In the genomic region with DNA sequence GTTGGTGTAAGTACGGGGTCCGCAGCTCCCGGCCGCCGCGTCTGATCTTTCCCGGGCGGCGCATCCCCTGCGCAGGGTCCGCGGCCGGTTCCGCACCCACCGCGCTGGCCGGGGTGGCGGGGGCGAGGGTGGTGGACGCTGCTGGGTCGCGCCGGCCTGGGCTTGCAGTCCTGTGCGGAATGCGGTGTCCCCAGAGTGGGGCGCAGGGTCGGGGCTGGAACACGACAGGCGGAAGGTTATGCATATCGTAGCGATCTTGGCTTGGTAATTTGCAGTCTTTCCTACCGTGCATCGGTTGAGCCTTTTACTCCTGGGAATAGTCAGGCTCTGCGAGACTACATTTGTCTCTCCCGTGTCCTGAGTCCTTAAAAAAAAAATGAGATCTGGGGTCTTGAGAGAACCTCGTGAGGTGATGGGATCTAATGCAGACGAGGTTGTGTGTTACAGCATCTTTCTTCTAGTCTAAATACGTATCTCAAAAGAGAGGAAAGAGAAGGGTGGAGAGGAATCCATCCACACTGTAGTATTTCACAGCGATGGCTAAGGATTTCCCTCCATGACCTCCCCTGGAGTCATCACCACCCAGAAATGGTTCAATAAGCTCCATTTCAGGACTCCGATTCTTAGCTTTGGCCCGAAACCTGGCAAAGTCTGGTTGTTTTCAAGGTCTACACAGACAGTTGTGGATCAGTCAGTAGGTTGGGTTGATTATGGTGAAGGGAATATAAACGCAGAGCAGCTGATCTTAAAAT, we compare ENCODE assay signal across 8 cellular contexts. TPM values are rescaled to one million over a fixed set of nuclear protein-coding genes. Genes with fewer than 3 reads are reported as not detected.
A peak's percentile ranks its signal among the peaks of the same experiment; 100 is the strongest.
DNase-seq lines count a peak whose midpoint lies in the region; ATAC-seq and TF ChIP-seq lines count a peak whose summit lies in the region.

No MANE protein-coding gene starts in this region.

- no peak for ATAC-seq in aorta (ENCODE audit: low FRiP score)
- no peak for ATAC-seq in HG03039 (IDR thresholded peaks at IDR 0.05; ENCODE audit: unreplicated experiment)

- H3K4me3 Mint-ChIP-seq in mesothelial cell of epicardium, result peak overlapping the region; percentile 84

- H3K36me3 ChIP-seq in HAP-1 (replicated peaks) (peaks cover 13% of the 10 kb centered on the region), Peyer's patch (peaks cover 0 to 11% (median 0%) of the 10 kb centered on the region in 3 donors), aorta (ENCODE audit: control insufficient read depth in 1 of 2, insufficient read depth in 2 of 2, low read length in 1 of 2) (no peaks in the 10 kb centered on the region)

- H3K27ac Mint-ChIP-seq in mesothelial cell of epicardium, result peak overlapping the region; percentile 86

- H3K27ac ChIP-seq in Peyer's patch (peak overlapping the region; percentile 83 to 94 (median 91)), aorta (ENCODE audit: low read depth in 1 of 2, low read length in 2 of 2) (peak overlapping the region in 1 of 2 donors; percentile 50)

- peak overlapping the region; percentile 91 for H3K4me3 ChIP-seq in HAP-1
- peak overlapping the region; percentile 63 to 97 (median 90) for H3K4me3 ChIP-seq in Peyer's patch
- peak overlapping the region; percentile 84 to 85 for H3K4me3 ChIP-seq in aorta (ENCODE audit: low read length in 2 of 2)

- H3K4me1 ChIP-seq in HAP-1 (peaks cover 37% of the 10 kb centered on the region), Peyer's patch (peaks cover 0 to 11% (median 3%) of the 10 kb centered on the region in 4 donors), aorta (ENCODE audit: control insufficient read depth in 1 of 2, insufficient read depth in 2 of 2, low read length in 2 of 2) (peaks cover 0 to 2% of the 10 kb centered on the region in 2 donors)

- no peak for TF ChIP-seq CTCF in Peyer's patch (IDR thresholded peaks at IDR 0.05)
- no peak for TF ChIP-seq CTCF in mesothelial cell of epicardium (IDR thresholded peaks at IDR 0.05; ENCODE audit: unreplicated experiment)

- no peak for TF ChIP-seq POLR2A in Peyer's patch (IDR thresholded peaks at IDR 0.05)

- intact Hi-C loops in aorta (cut with DNase I), result loop anchor here in 1 of 2 donors (5.0 to 10.0 kb wide), 3 partner anchors 102 to 500 kb away; no protein-coding TSS in a partner anchor

- 2 to 3% methylated on average over 40 to 42 of the region's 42 CpGs for WGBS in aorta, 2 donors

- no peaks in the 10 kb centered on the region for H3K9me3 Mint-ChIP-seq in mesothelial cell of epicardium

- H3K27me3 ChIP-seq in HAP-1 (ENCODE audit: low read depth) (no peaks in the 10 kb centered on the region), Peyer's patch (no peaks in the 10 kb centered on the region), aorta (ENCODE audit: control insufficient read depth in 1 of 2, insufficient read depth in 2 of 2, low read length in 1 of 2) (no peaks in the 10 kb centered on the region)

- H3K4me1 Mint-ChIP-seq in mesothelial cell of epicardium, result peaks cover 53% of the 10 kb centered on the region

- no peaks in the 10 kb centered on the region for H3K9me3 ChIP-seq in HAP-1
- no peaks in the 10 kb centered on the region for H3K9me3 ChIP-seq in Peyer's patch
- H3K9me3 ChIP-seq in aorta (ENCODE audit: control insufficient read depth, low read length), result no peaks in the 10 kb centered on the region

- H3K27me3 Mint-ChIP-seq in mesothelial cell of epicardium (ENCODE audit: low read depth), result no peaks in the 10 kb centered on the region

- peaks cover 2% of the 10 kb centered on the region for H3K36me3 Mint-ChIP-seq in mesothelial cell of epicardium

- DNase-seq in CD1c-positive myeloid dendritic cell (ENCODE audit: extremely low spot score), result peak; percentile 30
- peak; percentile 21 to 43 for DNase-seq in HAP-1 (ENCODE audit: low spot score in 2 of 2)
- peak in 1 of 3 donors; percentile 52 for DNase-seq in Peyer's patch
- DNase-seq in dermis blood vessel endothelial cell, result peak; percentile 49
- peak; percentile 25 to 48 for DNase-seq in mesothelial cell of epicardium (ENCODE audit: low spot score in 2 of 2, unreplicated experiment in 2 of 2)
- no peak for DNase-seq in aorta
- no peak for DNase-seq in GM19238 (ENCODE audit: insufficient read length, low spot score)

- in situ Hi-C loops in HAP-1 (cut with MboI; ENCODE audit: low sequenced_read_pairs), result loop anchor here (10.0 to 25.0 kb wide), 4 partner anchors 95 to 495 kb away; partner anchors contain the start of genes BLZF1, NME7 and SLC19A2

RNA-seq across cellular contexts. Expression of gene ATP1B1, which starts 0.6 kb away (rescaled TPM):
- total RNA-seq in Peyer's patch (100 to 1,000 TPM in 3 of 4 donors, 10 to 100 TPM in 1; 70.1 to 659 (median 499) TPM), dermis blood vessel endothelial cell (6.3 and 8.5 TPM in 2 replicates), mesothelial cell of epicardium (76.4 to 81.7 TPM (median 81.4 TPM) in 3 replicates), aorta (1 to 10 TPM; 7.1 to 8.4 TPM)
- 10 to 100 TPM in 1 of 2 donors, 1 to 10 TPM in 1; 7.1 to 23.8 TPM for polyA plus RNA-seq in aorta

Comparison
In these comparisons a context has a peak if more than half of its experiments do, and no peak if none do; other contexts are left out.
1. DNase-seq: peak in CD1c-positive myeloid dendritic cell (single experiment), HAP-1 (2 of 2), dermis blood vessel endothelial cell (single experiment) and mesothelial cell of epicardium (2 of 2); none in aorta (0 of 2) and GM19238 (single experiment).
2. Peak in every context shown above with its lines, with median percentiles within 50 percentile points of each other: H3K4me3 ChIP-seq.